In the genomic region with DNA sequence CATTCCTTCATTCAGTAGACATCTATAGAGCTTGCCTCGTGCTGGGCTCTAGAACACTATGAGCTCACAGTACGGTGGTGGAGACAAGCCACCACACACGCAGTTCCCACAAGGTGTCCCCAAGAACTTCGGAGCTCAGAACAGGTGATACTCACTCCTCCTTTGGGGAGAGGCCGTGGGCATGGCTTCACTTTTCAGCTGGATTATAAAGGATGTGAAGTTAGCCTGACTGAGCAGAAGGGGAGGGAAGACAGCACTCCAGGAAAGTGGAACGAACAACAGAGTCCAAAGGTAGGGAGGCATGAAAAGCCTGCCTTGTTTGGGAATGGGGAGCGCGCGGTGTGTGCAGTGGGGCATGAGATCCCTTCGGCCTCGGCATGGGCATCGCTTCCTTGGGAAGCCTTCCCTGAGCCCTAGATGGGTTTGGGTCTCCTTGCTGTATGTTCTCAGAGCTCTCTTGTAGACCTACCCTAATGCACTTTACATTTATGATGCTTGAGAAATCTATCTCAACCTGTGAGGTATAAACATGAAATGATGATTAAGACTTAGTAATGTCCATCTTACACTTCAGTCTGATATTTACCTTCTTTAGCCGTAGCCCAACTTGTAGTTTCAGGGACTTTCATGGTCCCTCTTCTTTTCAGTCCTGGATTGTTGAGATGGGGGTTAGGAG, we compare ENCODE assay signal across 8 cellular contexts. TPM values are rescaled to one million over a fixed set of nuclear protein-coding genes. Genes with fewer than 3 reads are reported as not detected.
DNase-seq lines count a peak whose midpoint lies in the region; FAIRE-seq and TF ChIP-seq lines count a peak whose summit lies in the region.

No MANE protein-coding gene starts in this region.

- no peaks in the 10 kb centered on the region for H3K27me3 Mint-ChIP-seq in chondrocyte (ENCODE audit: low read depth)

- peak overlapping the region; percentile 96 for H3K4me3 ChIP-seq in mesodermal cell (ENCODE audit: extremely low read depth, insufficient read depth, low read length, poor library complexity, severe bottlenecking)

- peaks cover 32% of the 10 kb centered on the region for H3K4me1 Mint-ChIP-seq in chondrocyte (ENCODE audit: low read depth)

- no peaks in the 10 kb centered on the region for H3K9me3 Mint-ChIP-seq in chondrocyte (ENCODE audit: low read depth)

- 26 to 27% methylated on average over 10 to 12 of the region's 13 CpGs for WGBS in mesodermal cell (ENCODE audit: insufficient coverage in 2 of 2), 2 experiments

- POLR2A ChIA-PET in HEK293T (lab: Yijun Ruan, JAX) = interaction anchor here (0.6 to 2.9 kb wide), 18 partner anchors 9 to 744 kb away, joined by 3 to 24 read pairs (median 3); a partner anchor contains a TSS

- H3K9me3 ChIP-seq in mesodermal cell (ENCODE audit: control insufficient read depth, low read length) = no peaks in the 10 kb centered on the region

- H3K4me3 Mint-ChIP-seq in chondrocyte (ENCODE audit: unreplicated experiment) = peak overlapping the region; percentile 97

- H3K27ac ChIP-seq in mesodermal cell (ENCODE audit: low read depth, low read length, severe bottlenecking) = peak overlapping the region; percentile 99

- TF ChIP-seq CTCF in chondrocyte (IDR thresholded peaks at IDR 0.05) = no peak

- CTCF ChIA-PET in HEK293T (lab: Yijun Ruan, JAX) = interaction anchor here (0.6 to 2.1 kb wide), 6 partner anchors 17 to 595 kb away, joined by 4 to 12 read pairs (median 6); no protein-coding TSS in a partner anchor

- peaks cover 3% of the 10 kb centered on the region for H3K36me3 Mint-ChIP-seq in chondrocyte (ENCODE audit: low read depth)

- peak; percentile 54 to 72 for DNase-seq in NOMO-1 (lab: John Stamatoyannopoulos, UW; ENCODE audit: unreplicated experiment in 2 of 2)
- DNase-seq in NOMO-1 treated with DMSO at 0.1 percent for 48 hours (lab: John Stamatoyannopoulos, UW; ENCODE audit: unreplicated experiment) = no peak
- peak; percentile 58 for DNase-seq in HEK293T (ENCODE audit: extremely low spot score)
- peak; percentile 79 to 83 for DNase-seq in NCI-H526 (lab: John Stamatoyannopoulos, UW)
- no peak for DNase-seq in chondrocyte (ENCODE audit: low spot score)
- peak; percentile 41 for DNase-seq in urothelium cell line (ENCODE audit: low spot score)
- no peak for DNase-seq in hepatic stellate cell (ENCODE audit: low spot score)

- H3K36me3 ChIP-seq in mesodermal cell (ENCODE audit: control insufficient read depth, insufficient read depth, low read length) = peaks cover 3% of the 10 kb centered on the region

- peaks cover 11% of the 10 kb centered on the region for H3K4me1 ChIP-seq in mesodermal cell (ENCODE audit: control insufficient read depth, insufficient read depth, low read length, poor library complexity, severe bottlenecking)

- no peak for FAIRE-seq in urothelium cell line (lab: Jason Lieb, UNC)

- peak overlapping the region; percentile 100 for H3K27ac Mint-ChIP-seq in chondrocyte (ENCODE audit: unreplicated experiment)

TF ChIP-seq in HEK293T, 16 proteins besides CTCF, POLR2A, EP300 and RAD21:
- no peak for TF ChIP-seq CTBP1 (IDR thresholded peaks at IDR 0.05; ENCODE audit: borderline replicate concordance)
- peak; percentile 85 for TF ChIP-seq L3MBTL2 (conservative IDR thresholded peaks at IDR 0.05)
TF ChIP-seq in HEK293T: peak in this region for 1.

RNA-seq across cellular contexts. Expression of a gene that starts 0.9 kb away (rescaled TPM):
- 75.5 to 79.2 TPM (median 75.5 TPM) in 3 replicates for total RNA-seq in chondrocyte
- 88.5 TPM for polyA plus RNA-seq in mesodermal cell (2013, experiment 1 of 2)
- polyA plus RNA-seq in mesodermal cell (2013, experiment 2 of 2) = 80.1 TPM

RNA-seq across cellular contexts. Expression of a gene that starts 24.5 kb away (rescaled TPM):
- total RNA-seq in chondrocyte = 1.8 to 3.1 TPM (median 1.9 TPM) in 3 replicates
- polyA plus RNA-seq in mesodermal cell (2013, experiment 1 of 2) = 2.9 TPM
- polyA plus RNA-seq in mesodermal cell (2013, experiment 2 of 2) = 2.3 TPM

RNA-seq across cellular contexts. Expression of a gene that starts 35.9 kb away (rescaled TPM):
- 34.0 to 49.0 TPM (median 36.5 TPM) in 3 replicates for total RNA-seq in chondrocyte
- 65.8 TPM for polyA plus RNA-seq in mesodermal cell (2013, experiment 1 of 2)
- 59.4 TPM for polyA plus RNA-seq in mesodermal cell (2013, experiment 2 of 2)

RNA-seq across cellular contexts. Expression of a gene that starts 43.2 kb away (rescaled TPM):
- total RNA-seq in chondrocyte = not detected in 3 replicates
- polyA plus RNA-seq in mesodermal cell (2013, experiment 1 of 2) = 0.88 TPM
- polyA plus RNA-seq in mesodermal cell (2013, experiment 2 of 2) = 0.56 TPM

Comparison
In these comparisons a context has a peak if more than half of its experiments do, and no peak if none do; other contexts are left out.
1. DNase-seq: peak in NOMO-1 (2 of 2), HEK293T (single experiment), NCI-H526 (2 of 2) and urothelium cell line (single experiment); none in NOMO-1 treated with DMSO at 0.1 percent for 48 hours (single experiment), chondrocyte (single experiment) and hepatic stellate cell (single experiment).